Comparison of ENCODE assay signal across 16 cellular contexts in genomic region chr17:21012736-21013135, GRCh38.
"Had no signal": no experiment of that assay in that cellular context is flagged by ENCODE, and none has a peak within 500 bp of the region (broad histone marks: within the 10 kb centered on the region; RNA-seq: fewer than 3 reads in every experiment).

No MANE protein-coding gene starts in this region.

- DNase-seq: activated B cell treated with CpG ODN at 0.5 μM for 24 hours; activated CD4-positive, alpha-beta T cell treated with anti-CD3 and anti-CD28 coated beads, Interleukin-2, amount 10 ng/mL, durations not matched to agents 24 days and 14 days; activated CD8-positive, alpha-beta memory T cell treated with anti-CD3 and anti-CD28 coated beads for 24 hours; activated naive CD4-positive, alpha-beta T cell treated with anti-CD3 and anti-CD28 coated beads, Interleukin-2, amount 10 ng/mL, durations not matched to agents 7 days and 5 days; dermis blood vessel endothelial cell; midbrain; naive thymus-derived CD4-positive, alpha-beta T cell; stimulated activated CD4-positive, alpha-beta T cell treated with anti-CD3 and anti-CD28 coated beads, Interleukin-12 subunit alpha, Interleukin-12 subunit beta, amount 100 ng/mL, for 4 hours; stimulated activated CD4-positive, alpha-beta T cell treated with anti-CD3 and anti-CD28 coated beads, Interleukin-4, amount 100 ng/mL, for 1 hour; stimulated activated CD8-positive, alpha-beta memory T cell treated with anti-CD3 and anti-CD28 coated beads, Interleukin-4, amount 100 ng/mL, for 48 hours; stimulated activated naive CD8-positive, alpha-beta T cell treated with anti-CD3 and anti-CD28 coated beads, Interleukin-15, amount 100 ng/mL, for 72 hours had no signal

- H3K4me3 ChIP-seq: adrenal gland had no signal

- H3K9me3 ChIP-seq: adrenal gland had no signal

- ATAC-seq: esophagus mucosa; naive thymus-derived CD4-positive, alpha-beta T cell; SK-N-SH treated with all-trans-retinoic acid at 6 μM for 48 hours; stimulated activated naive CD8-positive, alpha-beta T cell treated with anti-CD3 and anti-CD28 coated beads, Interleukin-15, amount 100 ng/mL, for 72 hours had no signal

- FAIRE-seq: keratinocyte, urothelium cell line had no signal

- H3K27me3 ChIP-seq: adrenal gland had no signal
